1 cellular context compared by ENCODE assay signal in genomic region chr1:85078903-85079302, GRCh38.
TF ChIP-seq lines count a peak whose summit lies in the region.

No MANE protein-coding gene starts in this region.

TF ChIP-seq in HCT116, 20 proteins besides CTCF, POLR2A, EP300 and RAD21 (continued from another document):
- no peak for TF ChIP-seq SRF (IDR thresholded peaks at IDR 0.05; ENCODE audit: low read depth)
- TF ChIP-seq JUND (IDR thresholded peaks at IDR 0.05): no peak
- TF ChIP-seq ELF1 (IDR thresholded peaks at IDR 0.05; ENCODE audit: borderline replicate concordance, low read depth): no peak
- TF ChIP-seq, protein P1, sequence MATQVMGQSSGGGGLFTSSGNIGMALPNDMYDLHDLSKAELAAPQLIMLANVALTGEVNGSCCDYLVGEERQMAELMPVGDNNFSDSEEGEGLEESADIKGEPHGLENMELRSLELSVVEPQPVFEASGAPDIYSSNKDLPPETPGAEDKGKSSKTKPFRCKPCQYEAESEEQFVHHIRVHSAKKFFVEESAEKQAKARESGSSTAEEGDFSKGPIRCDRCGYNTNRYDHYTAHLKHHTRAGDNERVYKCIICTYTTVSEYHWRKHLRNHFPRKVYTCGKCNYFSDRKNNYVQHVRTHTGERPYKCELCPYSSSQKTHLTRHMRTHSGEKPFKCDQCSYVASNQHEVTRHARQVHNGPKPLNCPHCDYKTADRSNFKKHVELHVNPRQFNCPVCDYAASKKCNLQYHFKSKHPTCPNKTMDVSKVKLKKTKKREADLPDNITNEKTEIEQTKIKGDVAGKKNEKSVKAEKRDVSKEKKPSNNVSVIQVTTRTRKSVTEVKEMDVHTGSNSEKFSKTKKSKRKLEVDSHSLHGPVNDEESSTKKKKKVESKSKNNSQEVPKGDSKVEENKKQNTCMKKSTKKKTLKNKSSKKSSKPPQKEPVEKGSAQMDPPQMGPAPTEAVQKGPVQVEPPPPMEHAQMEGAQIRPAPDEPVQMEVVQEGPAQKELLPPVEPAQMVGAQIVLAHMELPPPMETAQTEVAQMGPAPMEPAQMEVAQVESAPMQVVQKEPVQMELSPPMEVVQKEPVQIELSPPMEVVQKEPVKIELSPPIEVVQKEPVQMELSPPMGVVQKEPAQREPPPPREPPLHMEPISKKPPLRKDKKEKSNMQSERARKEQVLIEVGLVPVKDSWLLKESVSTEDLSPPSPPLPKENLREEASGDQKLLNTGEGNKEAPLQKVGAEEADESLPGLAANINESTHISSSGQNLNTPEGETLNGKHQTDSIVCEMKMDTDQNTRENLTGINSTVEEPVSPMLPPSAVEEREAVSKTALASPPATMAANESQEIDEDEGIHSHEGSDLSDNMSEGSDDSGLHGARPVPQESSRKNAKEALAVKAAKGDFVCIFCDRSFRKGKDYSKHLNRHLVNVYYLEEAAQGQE (IDR thresholded peaks at IDR 0.05; ENCODE audit: low read depth): no peak
- no peak for TF ChIP-seq CEBPB (IDR thresholded peaks at IDR 0.05; ENCODE audit: low read depth)
- no peak for TF ChIP-seq EGR1 (IDR thresholded peaks at IDR 0.05; ENCODE audit: low read depth)
- TF ChIP-seq, protein P2, sequence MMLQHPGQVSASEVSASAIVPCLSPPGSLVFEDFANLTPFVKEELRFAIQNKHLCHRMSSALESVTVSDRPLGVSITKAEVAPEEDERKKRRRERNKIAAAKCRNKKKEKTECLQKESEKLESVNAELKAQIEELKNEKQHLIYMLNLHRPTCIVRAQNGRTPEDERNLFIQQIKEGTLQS (IDR thresholded peaks at IDR 0.05): no peak
- no peak for TF ChIP-seq TCF7L2 (IDR thresholded peaks at IDR 0.05; ENCODE audit: borderline replicate concordance, extremely low read depth, insufficient read depth, insufficient read length)
- TF ChIP-seq ZFX (IDR thresholded peaks at IDR 0.05): no peak
- no peak for TF ChIP-seq EZH2phosphoT487 (IDR thresholded peaks at IDR 0.05; ENCODE audit: borderline replicate concordance)
- no peak for TF ChIP-seq SP1 (IDR thresholded peaks at IDR 0.05; ENCODE audit: low read depth)
